ENCODE assay signal across 13 cellular contexts in the genomic region with DNA sequence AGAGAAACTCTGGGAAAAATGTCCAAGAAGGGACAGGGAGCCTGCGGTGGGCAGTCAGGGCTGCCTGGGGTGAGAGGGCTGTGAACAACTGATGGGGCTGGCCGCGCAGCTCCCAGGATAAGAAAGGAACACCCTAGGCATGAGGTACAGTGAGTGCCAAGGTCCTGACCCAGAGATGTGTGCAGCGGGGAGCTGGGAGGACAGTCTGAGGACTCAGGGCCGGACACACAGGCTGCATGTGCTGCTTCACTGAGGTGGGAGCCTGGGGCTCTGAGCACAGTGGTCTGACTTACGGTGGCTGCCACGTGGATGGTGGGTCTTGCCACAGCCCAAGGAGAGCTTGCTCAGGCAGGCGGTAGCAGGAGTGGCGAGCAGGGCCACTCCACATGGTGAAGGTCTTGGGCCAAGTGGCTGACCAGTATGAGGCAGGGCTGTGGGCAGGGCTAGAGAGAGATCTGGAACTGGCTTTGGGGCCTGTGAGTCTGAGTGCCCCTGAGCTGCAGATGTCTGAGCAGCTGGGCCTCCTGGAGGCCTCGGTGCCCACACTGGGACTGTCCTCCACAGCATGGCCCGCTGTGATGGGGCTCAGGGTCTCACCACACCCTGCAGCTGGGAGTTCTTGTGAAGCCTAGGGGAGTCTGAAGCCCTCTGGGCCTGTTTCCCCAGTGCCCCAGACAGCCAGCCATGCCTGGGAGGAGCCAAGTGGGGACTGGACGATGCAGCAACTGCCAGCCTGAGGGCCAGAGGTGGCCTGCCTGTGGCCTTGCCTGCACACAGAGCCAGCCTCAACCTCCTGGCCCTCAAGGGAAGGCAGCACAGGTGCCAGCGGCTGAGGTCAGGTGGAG.
DNase-seq lines count a peak whose midpoint lies in the region; ATAC-seq, FAIRE-seq and TF ChIP-seq lines count a peak whose summit lies in the region.
"Had no signal": no experiment of that assay in that cellular context is flagged by ENCODE, and none has a peak within 500 bp of the region (broad histone marks: within the 10 kb centered on the region; RNA-seq: fewer than 3 reads in every experiment).

No MANE protein-coding gene starts in this region.

- TF ChIP-seq CTCF in bronchial epithelial cell (IDR thresholded peaks at IDR 0.05; ENCODE audit: insufficient read depth, low read length, severe bottlenecking) (no peak), upper lobe of right lung (IDR thresholded peaks at IDR 0.05) (no peak), foreskin keratinocyte (conservative IDR thresholded peaks at IDR 0.05) (no peak)

- FAIRE-seq in bronchial epithelial cell (lab: Jason Lieb, UNC): peak; percentile 62
- FAIRE-seq: endometrium had no signal

- H3K27me3 ChIP-seq in bronchial epithelial cell (ENCODE audit: control insufficient read depth, insufficient read depth, low read length) (no peaks in the 10 kb centered on the region), upper lobe of right lung (no peaks in the 10 kb centered on the region), foreskin keratinocyte (peaks cover 3% of the 10 kb centered on the region)
- H3K27me3 ChIP-seq: testis had no signal

- ATAC-seq in upper lobe of right lung: no peak
- no peak for ATAC-seq in foreskin keratinocyte
- no peak for ATAC-seq in HG03432 (IDR thresholded peaks at IDR 0.05; ENCODE audit: unreplicated experiment)
- ATAC-seq: natural killer cell treated with Interleukin-12 subunit alpha and Interleukin-12 subunit beta and Interleukin-15 and Interleukin-18, amount 100 ng/mL, for 72 hours had no signal

- H3K27me3 Mint-ChIP-seq in activated naive CD4-positive, alpha-beta T cell treated with anti-CD3 and anti-CD28 coated beads, Interleukin-2, amount 10 ng/mL, durations not matched to agents 7 days and 5 days: peaks cover 9% of the 10 kb centered on the region
- H3K27me3 Mint-ChIP-seq: natural killer cell treated with Interleukin-12 subunit alpha and Interleukin-12 subunit beta and Interleukin-15 and Interleukin-18, amount 100 ng/mL, for 72 hours had no signal

- H3K4me3 ChIP-seq in bronchial epithelial cell (ENCODE audit: low read depth, low read length) (no peak overlapping the region), upper lobe of right lung (no peak overlapping the region)
- H3K4me3 ChIP-seq: smooth muscle cell, testis had no signal

- DNase-seq in activated naive CD4-positive, alpha-beta T cell treated with anti-CD3 and anti-CD28 coated beads, Interleukin-2, amount 10 ng/mL, durations not matched to agents 7 days and 5 days: peak; percentile 18
- DNase-seq in activated naive CD4-positive, alpha-beta T cell treated with Interleukin-2 at 50 U/mL for 16 hours: no peak
- DNase-seq in bronchial epithelial cell (ENCODE audit: low read depth) (no peak), mesenteric fat pad (ENCODE audit: low spot score) (peak; percentile 84), upper lobe of right lung (peak; percentile 63), hepatic stellate cell (ENCODE audit: low spot score) (no peak), foreskin keratinocyte (no peak)
- DNase-seq: kidney glomerular epithelial cell, testis had no signal

- H3K4me1 ChIP-seq in upper lobe of right lung (peaks cover 4% of the 10 kb centered on the region), foreskin keratinocyte (no peaks in the 10 kb centered on the region)

- H3K9me3 ChIP-seq in upper lobe of right lung: no peaks in the 10 kb centered on the region
- H3K9me3 ChIP-seq: testis had no signal

- no peak overlapping the region for H3K27ac ChIP-seq in upper lobe of right lung
- H3K27ac ChIP-seq in foreskin keratinocyte: no peak overlapping the region
- H3K27ac ChIP-seq: testis had no signal

- H3K36me3 ChIP-seq in bronchial epithelial cell (ENCODE audit: control insufficient read depth, insufficient read depth, low read length) (no peaks in the 10 kb centered on the region), upper lobe of right lung (no peaks in the 10 kb centered on the region)

- no peaks in the 10 kb centered on the region for H3K36me3 Mint-ChIP-seq in activated naive CD4-positive, alpha-beta T cell treated with anti-CD3 and anti-CD28 coated beads, Interleukin-2, amount 10 ng/mL, durations not matched to agents 7 days and 5 days
- H3K36me3 Mint-ChIP-seq: natural killer cell treated with Interleukin-12 subunit alpha and Interleukin-12 subunit beta and Interleukin-15 and Interleukin-18, amount 100 ng/mL, for 72 hours had no signal

- H3K27ac Mint-ChIP-seq in activated naive CD4-positive, alpha-beta T cell treated with anti-CD3 and anti-CD28 coated beads, Interleukin-2, amount 10 ng/mL, durations not matched to agents 7 days and 5 days: no peak overlapping the region
- H3K27ac Mint-ChIP-seq: natural killer cell treated with Interleukin-12 subunit alpha and Interleukin-12 subunit beta and Interleukin-15 and Interleukin-18, amount 100 ng/mL, for 72 hours had no signal

- CTCF ChIA-PET in activated naive CD4-positive, alpha-beta T cell treated with anti-CD3 and anti-CD28 coated beads, Interleukin-2, amount 10 ng/mL, durations not matched to agents 7 days and 5 days (lab: Charles Lee): interaction anchor here (0.6 to 4.1 kb wide), 8 partner anchors 35 to 254 kb away, joined by 3 to 38 read pairs (median 3); a partner anchor contains a TSS

- H3K9me3 Mint-ChIP-seq in activated naive CD4-positive, alpha-beta T cell treated with anti-CD3 and anti-CD28 coated beads, Interleukin-2, amount 10 ng/mL, durations not matched to agents 7 days and 5 days: no peaks in the 10 kb centered on the region
- H3K9me3 Mint-ChIP-seq: natural killer cell treated with Interleukin-12 subunit alpha and Interleukin-12 subunit beta and Interleukin-15 and Interleukin-18, amount 100 ng/mL, for 72 hours had no signal

- no peak overlapping the region for H3K4me3 Mint-ChIP-seq in activated naive CD4-positive, alpha-beta T cell treated with anti-CD3 and anti-CD28 coated beads, Interleukin-2, amount 10 ng/mL, durations not matched to agents 7 days and 5 days
- H3K4me3 Mint-ChIP-seq: natural killer cell treated with Interleukin-12 subunit alpha and Interleukin-12 subunit beta and Interleukin-15 and Interleukin-18, amount 100 ng/mL, for 72 hours had no signal

- intact Hi-C loops in upper lobe of right lung (cut with DNase I): no loop called here

- H3K4me1 Mint-ChIP-seq in activated naive CD4-positive, alpha-beta T cell treated with anti-CD3 and anti-CD28 coated beads, Interleukin-2, amount 10 ng/mL, durations not matched to agents 7 days and 5 days: peaks cover 12% of the 10 kb centered on the region

Comparison
In these comparisons a context has a peak if more than half of its experiments do, and no peak if none do; other contexts are left out.
1. DNase-seq: peak in activated naive CD4-positive, alpha-beta T cell treated with anti-CD3 and anti-CD28 coated beads, Interleukin-2, amount 10 ng/mL, durations not matched to agents 7 days and 5 days (single experiment), mesenteric fat pad (single experiment) and upper lobe of right lung (single experiment); none in activated naive CD4-positive, alpha-beta T cell treated with Interleukin-2 at 50 U/mL for 16 hours (single experiment), bronchial epithelial cell (single experiment), hepatic stellate cell (single experiment) and foreskin keratinocyte (0 of 2).